In the genomic region with DNA sequence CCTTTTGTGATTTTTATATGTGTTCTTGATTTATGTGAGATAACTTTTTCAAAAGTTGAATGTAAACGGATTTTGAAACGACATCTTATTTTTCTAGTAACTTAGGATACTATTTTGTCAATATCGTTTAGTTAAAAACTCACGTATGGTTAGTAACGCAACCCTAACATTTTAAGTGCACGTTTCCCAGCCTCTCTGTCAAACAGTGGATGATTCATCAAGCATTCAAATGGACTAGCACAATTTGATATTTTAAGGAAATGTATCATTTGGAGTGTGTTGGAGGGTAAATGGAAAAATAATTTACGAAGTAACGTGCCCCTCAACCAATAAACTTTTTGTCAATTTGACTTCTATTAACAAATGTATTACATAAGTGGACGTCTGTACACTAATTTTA, we compare ENCODE assay signal across 37 cellular contexts. TPM values are rescaled to one million over a fixed set of nuclear protein-coding genes. Genes with fewer than 3 reads are reported as not detected.
"Had no signal": no experiment of that assay in that cellular context is flagged by ENCODE, and none has a peak within 500 bp of the region (broad histone marks: within the 10 kb centered on the region; RNA-seq: fewer than 3 reads in every experiment).

No MANE protein-coding gene starts in this region.

- H3K27ac ChIP-seq: adrenal gland, body of pancreas, cardiac muscle cell, colonic mucosa, dorsolateral prefrontal cortex, esophagus squamous epithelium, gastroesophageal sphincter, heart right ventricle had no signal

- H3K9me3 ChIP-seq: adrenal gland, body of pancreas, colonic mucosa, esophagus squamous epithelium, gastroesophageal sphincter, heart right ventricle had no signal

- H3K36me3 ChIP-seq: adrenal gland, cardiac muscle cell, colonic mucosa, esophagus squamous epithelium, gastroesophageal sphincter had no signal

- ATAC-seq: activated CD4-positive, alpha-beta T cell treated with anti-CD3 and anti-CD28 coated beads for 36 hours; activated CD8-positive, alpha-beta memory T cell treated with anti-CD3 and anti-CD28 coated beads, Interleukin-2, amount 10 ng/mL, durations not matched to agents 7 days and 5 days; activated CD8-positive, alpha-beta T cell treated with anti-CD3 and anti-CD28 coated beads, Interleukin-2, amount 10 ng/mL, durations not matched to agents 7 days and 5 days; activated naive CD8-positive, alpha-beta T cell treated with anti-CD3 and anti-CD28 coated beads, Interleukin-2, amount 50 U/mL, for 24 hours; body of pancreas; gastroesophageal sphincter; heart right ventricle had no signal

- DNase-seq: activated CD4-positive, alpha-beta memory T cell treated with anti-CD3 and anti-CD28 coated beads for 36 hours; activated CD4-positive, alpha-beta T cell treated with anti-CD3 and anti-CD28 coated beads for 36 hours; activated CD4-positive, alpha-beta T cell treated with anti-CD3 and anti-CD28 coated beads, Interleukin-2, amount 10 ng/mL, durations not matched to agents 24 days and 14 days; activated CD4-positive, CD25-positive, alpha-beta regulatory T cell; activated CD4-positive, CD25-positive, alpha-beta regulatory T cell treated with anti-CD3 and anti-CD28 coated beads, Interleukin-2, amount 50 U/mL, for 72 hours; activated CD8-positive, alpha-beta memory T cell treated with anti-CD3 and anti-CD28 coated beads, Interleukin-2, amount 10 ng/mL, durations not matched to agents 7 days and 5 days; activated CD8-positive, alpha-beta memory T cell treated with anti-CD3 and anti-CD28 coated beads, Interleukin-2, amount 50 U/mL, for 4 hours; activated CD8-positive, alpha-beta T cell treated with anti-CD3 and anti-CD28 coated beads, Interleukin-2, amount 10 ng/mL, durations not matched to agents 7 days and 5 days; activated effector memory CD4-positive, alpha-beta T cell treated with anti-CD3 and anti-CD28 coated beads, Interleukin-2, amount 50 U/mL, for 16 hours; activated naive CD4-positive, alpha-beta T cell treated with anti-CD3 and anti-CD28 coated beads for 36 hours; activated naive CD8-positive, alpha-beta T cell treated with anti-CD3 and anti-CD28 coated beads for 36 hours; activated naive CD8-positive, alpha-beta T cell treated with anti-CD3 and anti-CD28 coated beads, Interleukin-2, amount 50 U/mL, for 24 hours; activated T-cell treated with anti-CD3 and anti-CD28 coated beads, Interleukin-2, amount 50 U/mL, for 1 hour; activated T-cell treated with anti-CD3 and anti-CD28 coated beads, Interleukin-2, amount 50 U/mL, for 48 hours; adrenal gland; amygdala; aorta; body of pancreas; central memory CD4-positive, alpha-beta T cell; cerebellar nuclear complex; colonic mucosa; dorsolateral prefrontal cortex; effector memory CD4-positive, alpha-beta T cell; endodermal cell; erythroblast; esophagus squamous epithelium; foreskin melanocyte; heart right ventricle; T-helper 2 cell had no signal

- H3K27me3 ChIP-seq: adrenal gland, body of pancreas, cardiac muscle cell, colonic mucosa, dorsolateral prefrontal cortex, esophagus squamous epithelium, heart right ventricle had no signal

- H3K4me1 ChIP-seq: adrenal gland, body of pancreas, colonic mucosa, esophagus squamous epithelium, gastroesophageal sphincter, heart right ventricle had no signal

- H3K4me3 ChIP-seq: adrenal gland, body of pancreas, cardiac muscle cell, colonic mucosa, dorsolateral prefrontal cortex, esophagus squamous epithelium, gastroesophageal sphincter, heart right ventricle had no signal

RNA-seq across cellular contexts. Expression of a gene that starts 23.3 kb away (rescaled TPM):
- total RNA-seq: activated CD4-positive, alpha-beta memory T cell treated with anti-CD3 and anti-CD28 coated beads for 36 hours; activated CD4-positive, alpha-beta T cell treated with anti-CD3 and anti-CD28 coated beads for 36 hours; activated CD4-positive, alpha-beta T cell treated with anti-CD3 and anti-CD28 coated beads, Interleukin-2, amount 10 ng/mL, durations not matched to agents 24 days and 14 days; activated CD8-positive, alpha-beta memory T cell treated with anti-CD3 and anti-CD28 coated beads for 36 hours; activated CD8-positive, alpha-beta memory T cell treated with anti-CD3 and anti-CD28 coated beads, Interleukin-2, amount 10 ng/mL, durations not matched to agents 7 days and 5 days; activated CD8-positive, alpha-beta T cell treated with anti-CD3 and anti-CD28 coated beads, Interleukin-2, amount 10 ng/mL, durations not matched to agents 7 days and 5 days; activated naive CD4-positive, alpha-beta T cell treated with anti-CD3 and anti-CD28 coated beads for 36 hours; activated naive CD8-positive, alpha-beta T cell treated with anti-CD3 and anti-CD28 coated beads for 36 hours; activated T-helper 1 cell treated with anti-CD3 and anti-CD28 coated beads, Interleukin-12 subunit alpha, Interleukin-12 subunit beta, Interleukin-2, Interleukin-4 antibody, amounts not matched to agents 30 ng/mL and 10 ng/mL and 1 ng/mL, durations not matched to agents 14 hours and 24 hours and 36 hours; activated T-helper 2 cell treated with anti-CD3 and anti-CD28 coated beads, Interferon-gamma antibody, Interleukin-2, Interleukin-4, amounts not matched to agents 10 μg/mL and 5 μg/mL and 100 μg/mL, durations not matched to agents 14 hours and 24 hours and 36 hours; adrenal gland; aorta; body of pancreas; cardiac muscle cell; colonic mucosa; dorsolateral prefrontal cortex; endodermal cell; esophagus squamous epithelium; fibroblast of lung; gastroesophageal sphincter; glomerular endothelial cell; heart right ventricle; T-helper 1 cell treated with Interleukin-12 subunit alpha and Interleukin-12 subunit beta and Interleukin-4 antibody, amounts not matched to agents 30 ng/mL and 1 ng/mL, for 36 hours had no signal
- polyA plus RNA-seq: adrenal gland, aorta, cardiac muscle cell, fibroblast of lung, heart right ventricle had no signal

RNA-seq across cellular contexts. Expression of a gene that starts 45.0 kb away (rescaled TPM):
- total RNA-seq: activated CD4-positive, alpha-beta memory T cell treated with anti-CD3 and anti-CD28 coated beads for 36 hours; activated CD4-positive, alpha-beta T cell treated with anti-CD3 and anti-CD28 coated beads, Interleukin-2, amount 10 ng/mL, durations not matched to agents 24 days and 14 days; activated CD8-positive, alpha-beta memory T cell treated with anti-CD3 and anti-CD28 coated beads for 36 hours; activated naive CD4-positive, alpha-beta T cell treated with anti-CD3 and anti-CD28 coated beads for 36 hours; activated naive CD8-positive, alpha-beta T cell treated with anti-CD3 and anti-CD28 coated beads for 36 hours; activated T-helper 1 cell treated with anti-CD3 and anti-CD28 coated beads, Interleukin-12 subunit alpha, Interleukin-12 subunit beta, Interleukin-2, Interleukin-4 antibody, amounts not matched to agents 30 ng/mL and 10 ng/mL and 1 ng/mL, durations not matched to agents 14 hours and 24 hours and 36 hours; activated T-helper 2 cell treated with anti-CD3 and anti-CD28 coated beads, Interferon-gamma antibody, Interleukin-2, Interleukin-4, amounts not matched to agents 10 μg/mL and 5 μg/mL and 100 μg/mL, durations not matched to agents 14 hours and 24 hours and 36 hours had no signal

RNA-seq across cellular contexts. Expression of a gene that starts 56.4 kb away (rescaled TPM):
- total RNA-seq: activated CD4-positive, alpha-beta memory T cell treated with anti-CD3 and anti-CD28 coated beads for 36 hours; activated CD4-positive, alpha-beta T cell treated with anti-CD3 and anti-CD28 coated beads for 36 hours; activated CD4-positive, alpha-beta T cell treated with anti-CD3 and anti-CD28 coated beads, Interleukin-2, amount 10 ng/mL, durations not matched to agents 24 days and 14 days; activated CD8-positive, alpha-beta memory T cell treated with anti-CD3 and anti-CD28 coated beads for 36 hours; activated CD8-positive, alpha-beta memory T cell treated with anti-CD3 and anti-CD28 coated beads, Interleukin-2, amount 10 ng/mL, durations not matched to agents 7 days and 5 days; activated CD8-positive, alpha-beta T cell treated with anti-CD3 and anti-CD28 coated beads, Interleukin-2, amount 10 ng/mL, durations not matched to agents 7 days and 5 days; activated naive CD4-positive, alpha-beta T cell treated with anti-CD3 and anti-CD28 coated beads for 36 hours; activated naive CD8-positive, alpha-beta T cell treated with anti-CD3 and anti-CD28 coated beads for 36 hours; activated T-helper 1 cell treated with anti-CD3 and anti-CD28 coated beads, Interleukin-12 subunit alpha, Interleukin-12 subunit beta, Interleukin-2, Interleukin-4 antibody, amounts not matched to agents 30 ng/mL and 10 ng/mL and 1 ng/mL, durations not matched to agents 14 hours and 24 hours and 36 hours; activated T-helper 2 cell treated with anti-CD3 and anti-CD28 coated beads, Interferon-gamma antibody, Interleukin-2, Interleukin-4, amounts not matched to agents 10 μg/mL and 5 μg/mL and 100 μg/mL, durations not matched to agents 14 hours and 24 hours and 36 hours; cardiac muscle cell; fibroblast of lung; glomerular endothelial cell; T-helper 1 cell treated with Interleukin-12 subunit alpha and Interleukin-12 subunit beta and Interleukin-4 antibody, amounts not matched to agents 30 ng/mL and 1 ng/mL, for 36 hours had no signal
- polyA plus RNA-seq: cardiac muscle cell, fibroblast of lung had no signal
